In genomic region chr9:6007770-6008168, GRCh38 we compare ENCODE assay signal across 8 cellular contexts. TPM values are rescaled to one million over a fixed set of nuclear protein-coding genes. Genes with fewer than 3 reads are reported as not detected.
DNase-seq lines count a peak whose midpoint lies in the region; ATAC-seq and TF ChIP-seq lines count a peak whose summit lies in the region.

No MANE protein-coding gene starts in this region.

- H3K79me2 ChIP-seq in OCI-LY3 (ENCODE audit: low read length): peaks cover 75% of the 10 kb centered on the region
- H3K79me2 ChIP-seq in fibroblast of lung (ENCODE audit: control insufficient read depth, insufficient read depth, low read length): peaks cover 45% of the 10 kb centered on the region

- ATAC-seq in GM19351 (IDR thresholded peaks at IDR 0.05; ENCODE audit: unreplicated experiment): peak; percentile 34
- peak; percentile 37 for ATAC-seq in HG03460 (IDR thresholded peaks at IDR 0.05; ENCODE audit: unreplicated experiment)
- ATAC-seq in activated T-cell treated with anti-CD3 and anti-CD28 coated beads, Interleukin-2, amount 50 U/mL, for 72 hours (replicated peaks in 1 of 2): peak; percentile 62 to 64
- peak; percentile 66 to 79 (median 66) for ATAC-seq in natural killer cell
- ATAC-seq in stimulated activated naive CD8-positive, alpha-beta T cell treated with anti-CD3 and anti-CD28 coated beads, Interleukin-15, Interleukin-2, amounts not matched to agents 100 U/mL and 50 U/mL, for 24 hours: peak; percentile 44

- peak overlapping the region; percentile 76 for H3K9ac ChIP-seq in OCI-LY3 (ENCODE audit: low read length)
- H3K9ac ChIP-seq in fibroblast of lung (ENCODE audit: insufficient read depth, low read length): peak overlapping the region; percentile 85

- H3K36me3 Mint-ChIP-seq in activated T-cell treated with anti-CD3 and anti-CD28 coated beads, Interleukin-2, amount 50 U/mL, for 72 hours (ENCODE audit: insufficient read depth in 2 of 2): peaks cover 4 to 17% of the 10 kb centered on the region in 2 donors
- peaks cover 4% of the 10 kb centered on the region for H3K36me3 Mint-ChIP-seq in natural killer cell

- H3K4me1 ChIP-seq in OCI-LY3 (ENCODE audit: low read length) (peaks cover 20% of the 10 kb centered on the region), fibroblast of lung (ENCODE audit: control insufficient read depth, extremely low read depth, insufficient read depth, low read length) (peaks cover 5% of the 10 kb centered on the region)

- intact Hi-C loops in natural killer cell (cut with micrococcal nuclease): loop anchor here (2.0 to 5.0 kb wide), 2 partner anchors 165 to 407 kb away; no protein-coding TSS in a partner anchor

- DNase-seq in activated T-cell treated with anti-CD3 and anti-CD28 coated beads, Interleukin-2, amount 50 U/mL, for 72 hours: peak; percentile 85 to 86
- DNase-seq in fibroblast of lung (ENCODE audit: low read depth in 2 of 2): peak; percentile 56 to 63
- no peak for DNase-seq in natural killer cell
- peak; percentile 83 for DNase-seq in stimulated activated naive CD8-positive, alpha-beta T cell treated with anti-CD3 and anti-CD28 coated beads, Interleukin-15, Interleukin-2, amounts not matched to agents 100 U/mL and 50 U/mL, for 24 hours

- H3K4me3 ChIP-seq in OCI-LY3 (ENCODE audit: low read length): peak overlapping the region; percentile 89
- H3K4me3 ChIP-seq in fibroblast of lung (replicated peaks in 1 of 4; ENCODE audit: control extremely low read depth in 1 of 4, insufficient read depth in 1 of 4, low read depth in 3 of 4, low read length in 4 of 4): peak overlapping the region; percentile 79 to 89 (median 84)

- H3K9me3 Mint-ChIP-seq in activated T-cell treated with anti-CD3 and anti-CD28 coated beads, Interleukin-2, amount 50 U/mL, for 72 hours: no peaks in the 10 kb centered on the region
- H3K9me3 Mint-ChIP-seq in natural killer cell: no peaks in the 10 kb centered on the region

- H3K27ac ChIP-seq in C4-2B: peak overlapping the region; percentile 85
- peak overlapping the region; percentile 72 for H3K27ac ChIP-seq in OCI-LY3 (ENCODE audit: low read length)
- H3K27ac ChIP-seq in fibroblast of lung (ENCODE audit: insufficient read depth, low read length): peak overlapping the region; percentile 76

- peaks cover 8% of the 10 kb centered on the region for H3K36me3 ChIP-seq in OCI-LY3 (replicated peaks; ENCODE audit: low read depth, low read length)
- H3K36me3 ChIP-seq in fibroblast of lung (ENCODE audit: control insufficient read depth, insufficient read depth, low read length): no peaks in the 10 kb centered on the region

- H3K27ac Mint-ChIP-seq in activated T-cell treated with anti-CD3 and anti-CD28 coated beads, Interleukin-2, amount 50 U/mL, for 72 hours: peak overlapping the region; percentile 81
- H3K27ac Mint-ChIP-seq in natural killer cell: peak overlapping the region; percentile 92 to 93

- no peaks in the 10 kb centered on the region for H3K27me3 ChIP-seq in OCI-LY3 (ENCODE audit: low read depth, low read length)
- H3K27me3 ChIP-seq in fibroblast of lung (ENCODE audit: control insufficient read depth, insufficient read depth, low read length): no peaks in the 10 kb centered on the region

- H3K9me3 ChIP-seq in OCI-LY3 (ENCODE audit: insufficient read depth, low read length): no peaks in the 10 kb centered on the region
- H3K9me3 ChIP-seq in fibroblast of lung (ENCODE audit: control insufficient read depth, insufficient read depth, low read depth, low read length): no peaks in the 10 kb centered on the region

- TF ChIP-seq CTCF in C4-2B (conservative IDR thresholded peaks at IDR 0.05): no peak
- TF ChIP-seq CTCF in OCI-LY3 (IDR thresholded peaks at IDR 0.05; ENCODE audit: low read depth, low read length): no peak
- no peak for TF ChIP-seq CTCF in fibroblast of lung (conservative IDR thresholded peaks at IDR 0.05 in 1 of 2, IDR thresholded peaks at IDR 0.05 in 1 of 2; ENCODE audit: low read depth in 1 of 2, low read length in 2 of 2)
- no peak for TF ChIP-seq CTCF in natural killer cell (IDR thresholded peaks at IDR 0.05)

- H3K4me2 ChIP-seq in OCI-LY3 (ENCODE audit: low read length) (peak overlapping the region; percentile 83), fibroblast of lung (ENCODE audit: extremely low read depth, insufficient read depth, low read length) (peak overlapping the region; percentile 94)

- H4K20me1 ChIP-seq in OCI-LY3 (ENCODE audit: insufficient read depth, low read length): peaks cover 16% of the 10 kb centered on the region
- peaks cover 2% of the 10 kb centered on the region for H4K20me1 ChIP-seq in fibroblast of lung (ENCODE audit: control insufficient read depth, extremely low read depth, insufficient read depth, low read length)

- peak overlapping the region; percentile 56; the same call in 1 of the 2 replicates for H2AFZ ChIP-seq in OCI-LY3 (ENCODE audit: low read depth, low read length)
- H2AFZ ChIP-seq in fibroblast of lung (ENCODE audit: low read length): peak overlapping the region; percentile 54

- H3K4me1 Mint-ChIP-seq in activated T-cell treated with anti-CD3 and anti-CD28 coated beads, Interleukin-2, amount 50 U/mL, for 72 hours (ENCODE audit: low read depth): peaks cover 74% of the 10 kb centered on the region
- H3K4me1 Mint-ChIP-seq in natural killer cell: peaks cover 39 to 52% of the 10 kb centered on the region in 2 donors

- H3K27me3 Mint-ChIP-seq in activated T-cell treated with anti-CD3 and anti-CD28 coated beads, Interleukin-2, amount 50 U/mL, for 72 hours (ENCODE audit: low read depth): no peaks in the 10 kb centered on the region
- no peaks in the 10 kb centered on the region for H3K27me3 Mint-ChIP-seq in natural killer cell (ENCODE audit: low read depth in 2 of 2)

- H3K4me3 Mint-ChIP-seq in activated T-cell treated with anti-CD3 and anti-CD28 coated beads, Interleukin-2, amount 50 U/mL, for 72 hours: peak overlapping the region; percentile 93 to 97
- H3K4me3 Mint-ChIP-seq in natural killer cell: peak overlapping the region; percentile 95

RNA-seq across cellular contexts. Expression of gene RANBP6, which starts 7.7 kb away (rescaled TPM):
- 10 to 100 TPM; 25.1 to 26.8 TPM for total RNA-seq in activated T-cell treated with anti-CD3 and anti-CD28 coated beads, Interleukin-2, amount 50 U/mL, for 72 hours
- 22.1 and 24.9 TPM in 2 replicates for total RNA-seq in fibroblast of lung
- polyA plus RNA-seq in fibroblast of lung: 14.2 and 17.2 TPM in 2 replicates
- 14.2 and 17.5 TPM in 2 replicates for polyA plus RNA-seq in fibroblast of lung (2012)
- polyA minus RNA-seq in fibroblast of lung (ENCODE audit: low replicate concordance): 1.5 and 1.9 TPM in 2 replicates
- 10 to 100 TPM; 27.5 to 31.3 (median 29.6) TPM for total RNA-seq in natural killer cell
